In the genomic region with DNA sequence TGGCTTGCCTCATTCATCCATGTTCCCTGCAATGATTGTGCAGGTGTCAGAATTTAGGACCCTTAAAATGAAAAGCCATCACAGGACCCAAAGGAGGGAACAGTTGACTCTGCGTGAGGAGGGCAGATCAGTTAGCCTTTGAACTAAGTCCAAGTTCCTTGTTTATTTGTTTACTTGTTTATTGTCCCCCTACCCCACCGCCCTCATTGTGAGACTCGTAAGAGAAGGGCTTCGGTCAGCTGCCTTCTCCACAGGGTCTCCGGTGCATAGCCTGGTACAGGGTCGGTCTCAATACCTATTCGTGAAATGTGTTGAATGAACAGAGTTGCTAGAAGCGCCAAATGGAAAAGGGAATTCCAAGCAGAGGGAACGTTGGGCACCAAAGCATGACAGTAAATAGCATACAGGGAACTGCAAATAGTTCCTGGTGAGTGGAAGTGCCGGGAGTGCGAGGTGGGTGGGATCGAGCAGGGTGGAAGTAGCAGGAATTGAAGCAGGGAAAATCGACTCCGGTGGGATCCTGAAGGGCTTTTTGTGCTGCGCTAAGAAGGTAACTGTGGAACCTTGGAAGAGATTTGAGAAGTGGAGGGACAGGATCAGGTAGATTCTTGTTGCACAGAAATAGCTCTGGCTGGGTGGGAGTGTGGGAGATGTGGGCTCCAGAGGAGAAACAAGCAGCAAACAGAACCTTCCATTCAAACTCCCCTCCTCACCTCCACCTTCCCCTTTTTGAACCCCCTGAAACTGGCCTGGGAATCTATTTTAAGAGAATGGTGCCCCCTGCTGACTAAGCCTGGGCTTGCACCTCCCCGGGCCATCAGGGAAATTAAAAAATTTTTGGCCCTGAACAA, we compare ENCODE assay signal across 8 cellular contexts. TPM values are rescaled to one million over a fixed set of nuclear protein-coding genes. Genes with fewer than 3 reads are reported as not detected.
A peak's percentile ranks its signal among the peaks of the same experiment; 100 is the strongest.
DNase-seq lines count a peak whose midpoint lies in the region; ATAC-seq and TF ChIP-seq lines count a peak whose summit lies in the region.

No MANE protein-coding gene starts in this region.

- H3K4me3 ChIP-seq in SJSA1 (no peak overlapping the region), heart left ventricle (peak overlapping the region in 1 of 12 donors; percentile 16), retinal pigment epithelial cell (ENCODE audit: low read length) (no peak overlapping the region)

- WGBS in heart left ventricle, 4 donors: 35 to 38% (median 35%) methylated on average over 16 of the region's 16 CpGs

- no peak overlapping the region for H3K27ac ChIP-seq in SJSA1
- H3K27ac ChIP-seq in heart left ventricle: no peak overlapping the region

- ATAC-seq in heart left ventricle: no peak
- ATAC-seq in HG03521 (IDR thresholded peaks at IDR 0.05; ENCODE audit: unreplicated experiment): no peak

- H3K9me3 ChIP-seq in SJSA1 (replicated peaks): no peaks in the 10 kb centered on the region
- H3K9me3 ChIP-seq in heart left ventricle: no peaks in the 10 kb centered on the region

- intact Hi-C loops in heart left ventricle (cut with DNase I): loop anchor here (1.0 to 5.0 kb wide), 5 partner anchors 78 to 302 kb away; a partner anchor contains a TSS

- peak; percentile 81 to 97 (median 92) for TF ChIP-seq CTCF in heart left ventricle (IDR thresholded peaks at IDR 0.05)
- peak; percentile 88 for TF ChIP-seq CTCF in retinal pigment epithelial cell (conservative IDR thresholded peaks at IDR 0.05; ENCODE audit: low read depth, low read length)

- H3K36me3 ChIP-seq in SJSA1: peaks cover 3% of the 10 kb centered on the region
- peaks cover 0 to 12% (median 2%) of the 10 kb centered on the region in 9 donors for H3K36me3 ChIP-seq in heart left ventricle

- no peaks in the 10 kb centered on the region for H3K27me3 ChIP-seq in SJSA1 (replicated peaks)
- no peaks in the 10 kb centered on the region for H3K27me3 ChIP-seq in heart left ventricle

- H3K4me1 ChIP-seq in SJSA1 (replicated peaks): peaks cover 13% of the 10 kb centered on the region
- H3K4me1 ChIP-seq in heart left ventricle: peaks cover 0 to 47% (median 26%) of the 10 kb centered on the region in 12 donors

- no peak for TF ChIP-seq POLR2A in heart left ventricle (IDR thresholded peaks at IDR 0.05)

- DNase-seq in CD1c-positive myeloid dendritic cell (ENCODE audit: extremely low spot score) (peak; percentile 76), HPDE6-E6E7 (ENCODE audit: extremely low spot score) (peak; percentile 21), SJSA1 (ENCODE audit: low read depth in 1 of 2, low spot score in 2 of 2) (peak; percentile 64), heart left ventricle (peak in 3 of 5 donors; percentile 39 to 58 (median 52)), retinal pigment epithelial cell (ENCODE audit: low read depth) (no peak), NCI-H226 (no peak)
- DNase-seq in activated naive CD4-positive, alpha-beta T cell treated with Interleukin-2 at 50 U/mL for 16 hours: peak; percentile 78

RNA-seq across cellular contexts. Expression of a gene that starts 12.7 kb away (rescaled TPM):
- total RNA-seq in SJSA1 (2014; rRNA removed; shearing (Covaris generic)): 140 and 141 TPM in 2 replicates
- total RNA-seq in heart left ventricle: 10 to 100 TPM; 61.0 to 93.4 (median 66.2) TPM
- polyA plus RNA-seq in heart left ventricle: 100 to 1,000 TPM in 1 of 2 donors, 10 to 100 TPM in 1; 50.3 to 137 TPM

RNA-seq across cellular contexts. Expression of a gene that starts 17.2 kb away (rescaled TPM):
- 61.0 and 73.0 TPM in 2 replicates for total RNA-seq in SJSA1 (2014; rRNA removed; shearing (Covaris generic))
- total RNA-seq in heart left ventricle: 10 to 100 TPM; 46.7 to 96.1 (median 60.4) TPM
- polyA plus RNA-seq in heart left ventricle: 10 to 100 TPM; 28.5 to 72.0 TPM

Comparison
In these comparisons a context has a peak if more than half of its experiments do, and no peak if none do; other contexts are left out.
1. DNase-seq: peak in CD1c-positive myeloid dendritic cell (single experiment), HPDE6-E6E7 (single experiment), SJSA1 (2 of 2), activated naive CD4-positive, alpha-beta T cell treated with Interleukin-2 at 50 U/mL for 16 hours (single experiment) and heart left ventricle (3 of 5); none in retinal pigment epithelial cell (single experiment) and NCI-H226 (single experiment).